Comparison of ENCODE assay signal across 1 cellular context in genomic region chr9:129189971-129190370, GRCh38. TPM values are rescaled to one million over a fixed set of nuclear protein-coding genes. Genes with fewer than 3 reads are reported as not detected.
"Had no signal": no experiment of that assay in that cellular context is flagged by ENCODE, and none has a peak within 500 bp of the region (broad histone marks: within the 10 kb centered on the region; RNA-seq: fewer than 3 reads in every experiment).

No MANE protein-coding gene starts in this region.

RNA-seq across cellular contexts. Expression of gene IER5L, which starts 11.9 kb away (rescaled TPM):
- polyA plus RNA-seq: IgD-negative memory B cell had no signal
